ENCODE assay signal across 11 cellular contexts in genomic region chr5:56409331-56410190, GRCh38.
DNase-seq lines count a peak whose midpoint lies in the region; ATAC-seq and TF ChIP-seq lines count a peak whose summit lies in the region.
"Had no signal": no experiment of that assay in that cellular context is flagged by ENCODE, and none has a peak within 500 bp of the region (broad histone marks: within the 10 kb centered on the region; RNA-seq: fewer than 3 reads in every experiment).

No MANE protein-coding gene starts in this region.

- POLR2A ChIA-PET in naive thymus-derived CD4-positive, alpha-beta T cell (lab: Charles Lee): interaction anchor here (0.6 to 1.4 kb wide), 3 partner anchors 16 to 70 kb away, joined by 3 read pairs; no protein-coding TSS in a partner anchor

- CTCF ChIA-PET in naive thymus-derived CD4-positive, alpha-beta T cell (lab: Charles Lee): no interaction called here

- no peak overlapping the region for H3K27ac Mint-ChIP-seq in naive thymus-derived CD4-positive, alpha-beta T cell
- H3K27ac Mint-ChIP-seq: T-cell had no signal

- H3K27me3 ChIP-seq in upper lobe of right lung: no peaks in the 10 kb centered on the region
- no peaks in the 10 kb centered on the region for H3K27me3 ChIP-seq in naive thymus-derived CD4-positive, alpha-beta T cell (ENCODE audit: control insufficient read depth in 2 of 2, insufficient read depth in 2 of 2, low read length in 2 of 2)

- H3K27me3 Mint-ChIP-seq in naive thymus-derived CD4-positive, alpha-beta T cell: no peaks in the 10 kb centered on the region
- H3K27me3 Mint-ChIP-seq: T-cell had no signal

- peaks cover 9 to 24% (median 12%) of the 10 kb centered on the region in 7 donors for H3K4me1 Mint-ChIP-seq in naive thymus-derived CD4-positive, alpha-beta T cell

- ATAC-seq in Right ventricle myocardium superior (ENCODE audit: poor library complexity) (peak; percentile 87), upper lobe of right lung (peak; percentile 34)
- no peak for ATAC-seq in naive thymus-derived CD4-positive, alpha-beta T cell
- ATAC-seq: T-cell had no signal

- H3K9me3 ChIP-seq in upper lobe of right lung: no peaks in the 10 kb centered on the region
- no peaks in the 10 kb centered on the region for H3K9me3 ChIP-seq in naive thymus-derived CD4-positive, alpha-beta T cell (ENCODE audit: control insufficient read depth in 2 of 3, low read length in 3 of 3)

- TF ChIP-seq CTCF in upper lobe of right lung (IDR thresholded peaks at IDR 0.05): no peak

- no peak for DNase-seq in Right ventricle myocardium superior
- no peak for DNase-seq in cardiac septum (ENCODE audit: low spot score)
- peak; percentile 77 for DNase-seq in amniotic stem cell (lab: John Stamatoyannopoulos, UW)
- DNase-seq in hippocampal formation (lab: John Stamatoyannopoulos, UW): peak; percentile 18 to 39
- DNase-seq in upper lobe of right lung: no peak
- no peak for DNase-seq in NCI-H2227 treated with DMSO at 0.1 percent for 48 hours (lab: John Stamatoyannopoulos, UW)
- DNase-seq in naive thymus-derived CD4-positive, alpha-beta T cell: no peak
- DNase-seq in Kasumi-1 (lab: John Stamatoyannopoulos, UW): no peak
- DNase-seq: AML-193, KG1, T-cell had no signal

- no peaks in the 10 kb centered on the region for H3K36me3 ChIP-seq in upper lobe of right lung
- H3K36me3 ChIP-seq in naive thymus-derived CD4-positive, alpha-beta T cell (ENCODE audit: control insufficient read depth in 2 of 3, insufficient read depth in 3 of 3, low read length in 3 of 3): no peaks in the 10 kb centered on the region

- no peak overlapping the region for H3K4me3 Mint-ChIP-seq in naive thymus-derived CD4-positive, alpha-beta T cell
- H3K4me3 Mint-ChIP-seq: T-cell had no signal

- peaks cover 14% of the 10 kb centered on the region for H3K4me1 ChIP-seq in upper lobe of right lung
- no peaks in the 10 kb centered on the region for H3K4me1 ChIP-seq in naive thymus-derived CD4-positive, alpha-beta T cell (ENCODE audit: control insufficient read depth in 2 of 2, insufficient read depth in 2 of 2, low read length in 2 of 2)

- intact Hi-C loops in Right ventricle myocardium superior (cut with DNase I) (no loop called here), cardiac septum (cut with DNase I) (no loop called here), upper lobe of right lung (cut with DNase I) (no loop called here)
- intact Hi-C loops in naive thymus-derived CD4-positive, alpha-beta T cell (cut with micrococcal nuclease): no loop called here

- peaks cover 0 to 4% (median 0%) of the 10 kb centered on the region in 11 donors for H3K9me3 Mint-ChIP-seq in naive thymus-derived CD4-positive, alpha-beta T cell
- H3K9me3 Mint-ChIP-seq: T-cell had no signal

- H3K36me3 Mint-ChIP-seq in naive thymus-derived CD4-positive, alpha-beta T cell: no peaks in the 10 kb centered on the region
- H3K36me3 Mint-ChIP-seq: T-cell had no signal

- H3K4me3 ChIP-seq in upper lobe of right lung: no peak overlapping the region
- no peak overlapping the region for H3K4me3 ChIP-seq in naive thymus-derived CD4-positive, alpha-beta T cell (ENCODE audit: low read length)

- no peak overlapping the region for H3K27ac ChIP-seq in upper lobe of right lung
- H3K27ac ChIP-seq in naive thymus-derived CD4-positive, alpha-beta T cell (ENCODE audit: low read depth, low read length): no peak overlapping the region

Comparison
In these comparisons a context has a peak if more than half of its experiments do, and no peak if none do; other contexts are left out.
1. DNase-seq: peak in amniotic stem cell (single experiment) and hippocampal formation (2 of 2); none in Right ventricle myocardium superior (single experiment), cardiac septum (single experiment), upper lobe of right lung (single experiment), NCI-H2227 treated with DMSO at 0.1 percent for 48 hours (single experiment), naive thymus-derived CD4-positive, alpha-beta T cell (0 of 9) and Kasumi-1 (0 of 2).